ENCODE assay signal across 28 cellular contexts in genomic region chr10:75392744-75393143, GRCh38. TPM values are rescaled to one million over a fixed set of nuclear protein-coding genes. Genes with fewer than 3 reads are reported as not detected.
"Had no signal": no experiment of that assay in that cellular context is flagged by ENCODE, and none has a peak within 500 bp of the region (broad histone marks: within the 10 kb centered on the region; RNA-seq: fewer than 3 reads in every experiment).

No MANE protein-coding gene starts in this region.

- H3K4me3 ChIP-seq: colonic mucosa, esophagus squamous epithelium, gastrocnemius medialis, heart right ventricle, left lung, lower lobe of right lung, mucosa of descending colon had no signal

- H3K9me3 ChIP-seq: colonic mucosa, esophagus squamous epithelium, gastrocnemius medialis, heart right ventricle, left lung, lower lobe of right lung, mucosa of descending colon had no signal

- FAIRE-seq: endometrium, islet of Langerhans, keratinocyte had no signal

- H3K36me3 ChIP-seq: colonic mucosa, esophagus squamous epithelium, gastrocnemius medialis, left lung, lower lobe of right lung had no signal

- H3K27ac Mint-ChIP-seq: dendritic cell treated with granulocyte-macrophage colony-stimulating factor and Interleukin-4, amounts not matched to agents 40 ng/mL and 50 ng/mL, for 4 days; effector memory CD8-positive, alpha-beta T cell; endodermal cell; mesothelial cell of epicardium had no signal

- ATAC-seq: effector memory CD8-positive, alpha-beta T cell; esophagus mucosa; gastrocnemius medialis; heart right ventricle; left cardiac atrium; left lung; left ventricle myocardium superior; lower lobe of right lung; mucosa of descending colon had no signal

- H3K9me3 Mint-ChIP-seq: dendritic cell treated with granulocyte-macrophage colony-stimulating factor and Interleukin-4, amounts not matched to agents 40 ng/mL and 50 ng/mL, for 4 days; effector memory CD8-positive, alpha-beta T cell; endodermal cell had no signal

- DNase-seq: colonic mucosa; cortex of kidney; effector CD8-positive, alpha-beta T cell; effector memory CD8-positive, alpha-beta T cell; endodermal cell; erythroblast; esophagus squamous epithelium; foreskin fibroblast; foreskin melanocyte; gastrocnemius medialis; glutamatergic neuron; head of caudate nucleus; heart right ventricle; hippocampal formation; left cardiac atrium; left lung; left ventricle myocardium superior; lower lobe of right lung; mesenchymal stem cell; mucosa of descending colon had no signal

- H3K4me3 Mint-ChIP-seq: dendritic cell treated with granulocyte-macrophage colony-stimulating factor and Interleukin-4, amounts not matched to agents 40 ng/mL and 50 ng/mL, for 4 days; effector memory CD8-positive, alpha-beta T cell; endodermal cell; mesothelial cell of epicardium had no signal

- H3K27ac ChIP-seq: colonic mucosa, epithelial cell of prostate, esophagus squamous epithelium, gastrocnemius medialis, heart right ventricle, left lung, lower lobe of right lung had no signal

RNA-seq across cellular contexts. Expression of gene LRMDA, which starts 38.7 kb away (rescaled TPM):
- total RNA-seq: myocyte had no signal
- polyA plus RNA-seq: keratinocyte had no signal
